32 cellular contexts compared by ENCODE assay signal in the genomic region with DNA sequence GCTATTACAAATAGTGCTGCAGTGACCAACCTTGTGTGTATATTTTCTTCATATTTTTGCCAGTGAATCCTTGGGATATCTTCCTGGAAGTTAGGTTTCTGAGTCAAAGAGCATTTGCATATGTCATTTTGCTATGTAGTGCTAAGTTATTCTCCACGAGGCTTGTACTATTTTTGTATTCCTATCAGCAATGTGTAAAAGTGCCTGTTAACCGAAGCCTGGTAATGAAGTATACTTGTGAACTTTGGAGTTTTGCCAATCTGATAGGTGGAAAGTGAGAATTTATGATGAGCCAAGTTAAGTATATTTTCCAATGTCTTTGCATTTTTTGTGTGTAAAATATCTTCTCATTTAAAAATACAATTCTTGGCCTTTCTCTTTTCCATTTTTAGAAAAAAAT.
"Had no signal": no experiment of that assay in that cellular context is flagged by ENCODE, and none has a peak within 500 bp of the region (broad histone marks: within the 10 kb centered on the region; RNA-seq: fewer than 3 reads in every experiment).

No MANE protein-coding gene starts in this region.

- DNase-seq: activated CD4-positive, alpha-beta memory T cell treated with anti-CD3 and anti-CD28 coated beads, Interleukin-2, amount 10 ng/mL, durations not matched to agents 7 days and 5 days; activated CD4-positive, alpha-beta T cell treated with anti-CD3 and anti-CD28 coated beads for 1 hour; activated CD4-positive, alpha-beta T cell treated with anti-CD3 and anti-CD28 coated beads for 48 hours; activated CD4-positive, CD25-positive, alpha-beta regulatory T cell; activated CD8-positive, alpha-beta memory T cell treated with anti-CD3 and anti-CD28 coated beads for 24 hours; activated CD8-positive, alpha-beta memory T cell treated with anti-CD3 and anti-CD28 coated beads, Interleukin-2, amount 10 ng/mL, durations not matched to agents 7 days and 5 days; activated CD8-positive, alpha-beta memory T cell treated with anti-CD3 and anti-CD28 coated beads, Interleukin-2, amount 50 U/mL, for 48 hours; activated effector memory CD4-positive, alpha-beta T cell treated with Interleukin-2 at 50 U/mL for 16 hours; activated naive CD4-positive, alpha-beta T cell treated with anti-CD3 and anti-CD28 coated beads, Interleukin-2, amount 10 ng/mL, durations not matched to agents 7 days and 5 days; activated naive CD8-positive, alpha-beta T cell treated with anti-CD3 and anti-CD28 coated beads, Interleukin-2, amount 50 U/mL, for 24 hours; activated T-cell treated with anti-CD3 and anti-CD28 coated beads, Interleukin-2, amount 50 U/mL, for 48 hours; amniotic stem cell; KG1; MM.1S; MV-4-11; NCI-H1092; NCI-H1436 treated with DMSO at 0.1 percent for 48 hours; NCI-H187; NCI-H2081 treated with DMSO at 0.1 percent for 48 hours; NCI-H226; NCI-H446 treated with DMSO at 0.1 percent for 48 hours; NCI-H524; NCI-H69; PC-9; SHP77; SJCRH30; T1000; WERI-Rb-1 had no signal

- H3K4me3 ChIP-seq: ascending aorta, cardiac muscle cell, PC-9, SJCRH30, SK-N-MC had no signal

- H3K4me1 ChIP-seq: ascending aorta, SJCRH30 had no signal

- H3K27me3 ChIP-seq: ascending aorta, cardiac muscle cell, SJCRH30 had no signal

- H3K36me3 ChIP-seq: ascending aorta, cardiac muscle cell, SJCRH30, WERI-Rb-1 had no signal

- H2AFZ ChIP-seq: PC-9 had no signal

- H3K27ac ChIP-seq: ascending aorta, cardiac muscle cell, PC-9, RWPE1, SJCRH30, SK-N-MC, WERI-Rb-1 had no signal

- H3K9me3 ChIP-seq: ascending aorta, SJCRH30 had no signal

- H3K4me2 ChIP-seq: PC-9 had no signal

- ATAC-seq: activated CD8-positive, alpha-beta memory T cell treated with anti-CD3 and anti-CD28 coated beads, Interleukin-2, amount 10 ng/mL, durations not matched to agents 7 days and 5 days; activated naive CD8-positive, alpha-beta T cell treated with anti-CD3 and anti-CD28 coated beads, Interleukin-2, amount 50 U/mL, for 24 hours had no signal
